16 cellular contexts compared by ENCODE assay signal in genomic region chr5:17222679-17223078, GRCh38. TPM values are rescaled to one million over a fixed set of nuclear protein-coding genes. Genes with fewer than 3 reads are reported as not detected.
A peak's percentile ranks its signal among the peaks of the same experiment; 100 is the strongest.
DNase-seq lines count a peak whose midpoint lies in the region; ATAC-seq and TF ChIP-seq lines count a peak whose summit lies in the region.
"Had no signal": no experiment of that assay in that cellular context is flagged by ENCODE, and none has a peak within 500 bp of the region (broad histone marks: within the 10 kb centered on the region; RNA-seq: fewer than 3 reads in every experiment).

No MANE protein-coding gene starts in this region.

- peaks cover 40% of the 10 kb centered on the region for H3K36me3 Mint-ChIP-seq in Caco-2 (ENCODE audit: insufficient read depth, unreplicated experiment)

- no peak overlapping the region for H2AK5ac ChIP-seq in mesenchymal stem cell (ENCODE audit: low read length, severe bottlenecking)

- CTCF ChIA-PET in Caco-2 (lab: Charles Lee), result interaction anchor here (0.5 kb wide), 1 partner anchor 663 kb away, joined by 5 read pairs; no protein-coding TSS in a partner anchor

- no peak overlapping the region for H2BK5ac ChIP-seq in mesenchymal stem cell (ENCODE audit: low read depth, low read length, poor library complexity, severe bottlenecking)

- peak overlapping the region; percentile 57 for H3K4me3 Mint-ChIP-seq in Caco-2 (ENCODE audit: unreplicated experiment)

- ATAC-seq in HG02763 (IDR thresholded peaks at IDR 0.05; ENCODE audit: unreplicated experiment), result no peak
- ATAC-seq in GM18505 (IDR thresholded peaks at IDR 0.05; ENCODE audit: unreplicated experiment), result no peak
- ATAC-seq: gastrocnemius medialis, left cardiac atrium had no signal

- H2AFZ ChIP-seq in mesenchymal stem cell (ENCODE audit: low read depth, low read length), result no peak overlapping the region

- no peak overlapping the region for H2BK120ac ChIP-seq in mesenchymal stem cell (ENCODE audit: low read depth, low read length)

- no peaks in the 10 kb centered on the region for H3K9me3 ChIP-seq in Caco-2
- no peaks in the 10 kb centered on the region for H3K9me3 ChIP-seq in mesenchymal stem cell (ENCODE audit: control insufficient read depth, low read length)
- H3K9me3 ChIP-seq: adrenal gland, gastrocnemius medialis, vagina had no signal

- peak overlapping the region; percentile 41 for H3K9ac ChIP-seq in mesenchymal stem cell (ENCODE audit: low read length)

- H2BK12ac ChIP-seq in mesenchymal stem cell (ENCODE audit: low read length in 2 of 2), result no peak overlapping the region

- TF ChIP-seq CTCF in Caco-2 (IDR thresholded peaks at IDR 0.05; ENCODE audit: insufficient read depth in 1 of 2, low read depth in 1 of 2, low read length in 1 of 2, severe bottlenecking in 1 of 2, unreplicated experiment in 1 of 2) (no peak), foreskin fibroblast (IDR thresholded peaks at IDR 0.05; ENCODE audit: low read depth, low read length) (no peak)

- H3K4me1 ChIP-seq in Caco-2 (peaks cover 43% of the 10 kb centered on the region), mesenchymal stem cell (ENCODE audit: control insufficient read depth, insufficient read depth, low read depth, low read length) (peaks cover 8% of the 10 kb centered on the region)
- H3K4me1 ChIP-seq: adrenal gland had no signal

- H3K4ac ChIP-seq in mesenchymal stem cell (ENCODE audit: low read depth in 1 of 2, low read length in 2 of 2), result no peak overlapping the region

- no peak overlapping the region for H3K4me3 ChIP-seq in Caco-2 (ENCODE audit: low read depth, low read length)
- peak overlapping the region in 1 of 2 experiments; percentile 41 for H3K4me3 ChIP-seq in mesenchymal stem cell (ENCODE audit: insufficient read depth in 1 of 2, low read depth in 1 of 2, low read length in 2 of 2)
- H3K4me3 ChIP-seq in foreskin fibroblast (ENCODE audit: low read depth in 1 of 2, low read length in 2 of 2), result no peak overlapping the region
- H3K4me3 ChIP-seq: adrenal gland, gastrocnemius medialis, vagina had no signal

- no peak overlapping the region for H4K8ac ChIP-seq in mesenchymal stem cell (ENCODE audit: low read length)

- H3K27me3 ChIP-seq in Caco-2 (replicated peaks; ENCODE audit: control insufficient read depth, insufficient read depth, low read length) (no peaks in the 10 kb centered on the region), mesenchymal stem cell (ENCODE audit: control insufficient read depth in 1 of 2, insufficient read depth in 1 of 2, low read length in 2 of 2) (no peaks in the 10 kb centered on the region)
- H3K27me3 ChIP-seq: adrenal gland, vagina had no signal

- intact Hi-C loops in Caco-2 (cut with micrococcal nuclease; ENCODE audit: unreplicated experiment), result loop anchor here (1.0 to 5.0 kb wide), 2 partner anchors 70 to 84 kb away; no protein-coding TSS in a partner anchor

- H3K9me3 Mint-ChIP-seq in Caco-2 (ENCODE audit: unreplicated experiment), result no peaks in the 10 kb centered on the region

- POLR2A ChIA-PET in Caco-2 (lab: Charles Lee), result no interaction called here

- H3K14ac ChIP-seq in mesenchymal stem cell (ENCODE audit: low read length in 2 of 2), result no peak overlapping the region

- no peak overlapping the region for H3K4me2 ChIP-seq in mesenchymal stem cell (ENCODE audit: low read length, poor library complexity, severe bottlenecking)

- H3K23ac ChIP-seq in mesenchymal stem cell (ENCODE audit: low read length in 2 of 2), result no peak overlapping the region

- no peak overlapping the region for H4K91ac ChIP-seq in mesenchymal stem cell (ENCODE audit: low read length)

- H3K27ac Mint-ChIP-seq in Caco-2 (ENCODE audit: unreplicated experiment), result peak overlapping the region; percentile 57

- H3K18ac ChIP-seq in mesenchymal stem cell (ENCODE audit: low read depth in 1 of 2, low read length in 2 of 2), result no peak overlapping the region

- H3K27ac ChIP-seq in mesenchymal stem cell (ENCODE audit: low read length, poor library complexity, severe bottlenecking), result peak overlapping the region; percentile 27
- H3K27ac ChIP-seq: adrenal gland, gastrocnemius medialis, vagina had no signal

- no TSS peak for BruUV-seq in Caco-2 (replicated peaks; lab: Mats Ljungman, UMichigan)

- H2BK15ac ChIP-seq in mesenchymal stem cell (ENCODE audit: low read depth, poor library complexity, severe bottlenecking), result no peak overlapping the region

- H3K27me3 Mint-ChIP-seq in Caco-2 (ENCODE audit: insufficient read depth, unreplicated experiment), result no peaks in the 10 kb centered on the region

- WGBS in mesenchymal stem cell, result 79% methylated on average over 2 of the region's 2 CpGs

- H3K79me1 ChIP-seq in mesenchymal stem cell (replicated peaks; ENCODE audit: low read length, poor library complexity, severe bottlenecking), result no peaks in the 10 kb centered on the region

- H3K4me1 Mint-ChIP-seq in Caco-2 (ENCODE audit: low read depth, unreplicated experiment), result peaks cover 47% of the 10 kb centered on the region

- no peaks in the 10 kb centered on the region for H3K36me3 ChIP-seq in Caco-2 (ENCODE audit: control insufficient read depth, insufficient read depth, low read length)
- H3K36me3 ChIP-seq in mesenchymal stem cell (ENCODE audit: control insufficient read depth in 1 of 2, insufficient read depth in 2 of 2, low read depth in 1 of 2, low read length in 2 of 2), result peaks cover 4 to 51% of the 10 kb centered on the region in 2 experiments
- H3K36me3 ChIP-seq: adrenal gland, gastrocnemius medialis, vagina had no signal

- no peak for TF ChIP-seq POLR2A in GM18505 (IDR thresholded peaks at IDR 0.05; ENCODE audit: borderline replicate concordance, extremely low read depth, insufficient read depth, insufficient read length)

- DNase-seq in Caco-2 (no peak), NCI-H2171 (lab: John Stamatoyannopoulos, UW) (peak; percentile 11), cerebellum (ENCODE audit: low spot score) (peak; percentile 53), mesenchymal stem cell (peak; percentile 39), foreskin fibroblast (no peak), NCI-H2081 treated with DMSO at 0.1 percent for 48 hours (lab: John Stamatoyannopoulos, UW) (no peak)
- DNase-seq: adrenal gland; gastrocnemius medialis; left cardiac atrium; NCI-H187 treated with DMSO at 0.1 percent for 48 hours; retina; stimulated activated CD4-positive, alpha-beta T cell treated with anti-CD3 and anti-CD28 coated beads, Interleukin-4, amount 100 ng/mL, for 1 hour; stimulated activated naive CD4-positive, alpha-beta T cell had no signal

RNA-seq across cellular contexts. Expression of gene BASP1, which starts 5.2 kb away (rescaled TPM):
- total RNA-seq in Caco-2 (2022) (73.5 and 78.1 TPM in 2 replicates), cerebellum (210 TPM)
- 308 TPM for polyA plus RNA-seq in mesenchymal stem cell (2013, experiment 1 of 2)
- polyA plus RNA-seq in mesenchymal stem cell (2013, experiment 2 of 2), result 322 TPM

Comparison
In these comparisons a context has a peak if more than half of its experiments do, and no peak if none do; other contexts are left out.
1. DNase-seq: peak in NCI-H2171 (single experiment), cerebellum (single experiment) and mesenchymal stem cell (single experiment); none in Caco-2 (0 of 2), foreskin fibroblast (0 of 2) and NCI-H2081 treated with DMSO at 0.1 percent for 48 hours (single experiment).